ENCODE assay signal across 30 cellular contexts in genomic region chr11:13386567-13386966, GRCh38.
DNase-seq lines count a peak whose midpoint lies in the region; ATAC-seq and TF ChIP-seq lines count a peak whose summit lies in the region.
"Had no signal": no experiment of that assay in that cellular context is flagged by ENCODE, and none has a peak within 500 bp of the region (broad histone marks: within the 10 kb centered on the region; RNA-seq: fewer than 3 reads in every experiment).

No MANE protein-coding gene starts in this region.

- peaks cover 0 to 8% (median 3%) of the 10 kb centered on the region in 4 donors for H3K4me1 ChIP-seq in esophagus muscularis mucosa
- H3K4me1 ChIP-seq: upper lobe of right lung had no signal

- intact Hi-C loops in activated CD4-positive, alpha-beta T cell treated with anti-CD3 and anti-CD28 coated beads, Interleukin-2, amount 10 ng/mL, durations not matched to agents 24 days and 14 days (cut with micrococcal nuclease): no loop called here
- intact Hi-C loops in activated T-helper 1 cell treated with anti-CD3 and anti-CD28 coated beads, Interleukin-12 subunit alpha, Interleukin-12 subunit beta, Interleukin-2, Interleukin-4 antibody, amounts not matched to agents 30 ng/mL and 10 ng/mL and 1 ng/mL, durations not matched to agents 14 hours and 24 hours and 36 hours (cut with micrococcal nuclease): loop anchor here (2.0 kb wide), 1 partner anchor 42 kb away; no protein-coding TSS in a partner anchor
- intact Hi-C loops in esophagus muscularis mucosa (cut with DNase I): loop anchor here (5.0 kb wide), 1 partner anchor 76 kb away; the partner anchor contains the start of gene BTBD10

- no peaks in the 10 kb centered on the region for H3K9me3 Mint-ChIP-seq in activated CD4-positive, alpha-beta T cell treated with anti-CD3 and anti-CD28 coated beads, Interleukin-2, amount 10 ng/mL, durations not matched to agents 24 days and 14 days
- H3K9me3 Mint-ChIP-seq in chondrocyte (ENCODE audit: low read depth): no peaks in the 10 kb centered on the region
- H3K9me3 Mint-ChIP-seq in stimulated activated effector memory CD8-positive, alpha-beta T cell treated with anti-CD3 and anti-CD28 coated beads, Interleukin-12 subunit alpha, Interleukin-12 subunit beta, amount 100 ng/mL, for 72 hours: no peaks in the 10 kb centered on the region
- no peaks in the 10 kb centered on the region for H3K9me3 Mint-ChIP-seq in activated T-helper 1 cell treated with anti-CD3 and anti-CD28 coated beads, Interleukin-12 subunit alpha, Interleukin-12 subunit beta, Interleukin-2, Interleukin-4 antibody, amounts not matched to agents 30 ng/mL and 10 ng/mL and 1 ng/mL, durations not matched to agents 14 hours and 24 hours and 36 hours
- H3K9me3 Mint-ChIP-seq: activated naive CD8-positive, alpha-beta T cell treated with anti-CD3 and anti-CD28 coated beads, Interleukin-2, amount 10 ng/mL, durations not matched to agents 7 days and 5 days; nephron progenitor cell; T-cell had no signal

- whole genome bisulfite sequencing in esophagus muscularis mucosa: 92% methylated on average over 2 of the region's 2 CpGs

- no peaks in the 10 kb centered on the region for H3K27me3 Mint-ChIP-seq in activated CD4-positive, alpha-beta T cell treated with anti-CD3 and anti-CD28 coated beads, Interleukin-2, amount 10 ng/mL, durations not matched to agents 24 days and 14 days
- H3K27me3 Mint-ChIP-seq in chondrocyte (ENCODE audit: low read depth): no peaks in the 10 kb centered on the region
- no peaks in the 10 kb centered on the region for H3K27me3 Mint-ChIP-seq in activated T-helper 1 cell treated with anti-CD3 and anti-CD28 coated beads, Interleukin-12 subunit alpha, Interleukin-12 subunit beta, Interleukin-2, Interleukin-4 antibody, amounts not matched to agents 30 ng/mL and 10 ng/mL and 1 ng/mL, durations not matched to agents 14 hours and 24 hours and 36 hours (ENCODE audit: insufficient read depth)
- H3K27me3 Mint-ChIP-seq: activated naive CD8-positive, alpha-beta T cell treated with anti-CD3 and anti-CD28 coated beads, Interleukin-2, amount 10 ng/mL, durations not matched to agents 7 days and 5 days; T-cell had no signal

- H3K27ac Mint-ChIP-seq in activated CD4-positive, alpha-beta T cell treated with anti-CD3 and anti-CD28 coated beads, Interleukin-2, amount 10 ng/mL, durations not matched to agents 24 days and 14 days: no peak overlapping the region
- peak overlapping the region; percentile 55 for H3K27ac Mint-ChIP-seq in chondrocyte (ENCODE audit: unreplicated experiment)
- H3K27ac Mint-ChIP-seq in stimulated activated effector memory CD8-positive, alpha-beta T cell treated with anti-CD3 and anti-CD28 coated beads, Interleukin-12 subunit alpha, Interleukin-12 subunit beta, amount 100 ng/mL, for 72 hours: peak overlapping the region; percentile 85
- H3K27ac Mint-ChIP-seq in activated T-helper 1 cell treated with anti-CD3 and anti-CD28 coated beads, Interleukin-12 subunit alpha, Interleukin-12 subunit beta, Interleukin-2, Interleukin-4 antibody, amounts not matched to agents 30 ng/mL and 10 ng/mL and 1 ng/mL, durations not matched to agents 14 hours and 24 hours and 36 hours: no peak overlapping the region
- H3K27ac Mint-ChIP-seq: activated naive CD8-positive, alpha-beta T cell treated with anti-CD3 and anti-CD28 coated beads, Interleukin-2, amount 10 ng/mL, durations not matched to agents 7 days and 5 days; nephron progenitor cell had no signal

- TF ChIP-seq CTCF in chondrocyte (IDR thresholded peaks at IDR 0.05) (no peak), esophagus muscularis mucosa (IDR thresholded peaks at IDR 0.05) (no peak)

- no peak for TF ChIP-seq POLR2A in esophagus muscularis mucosa (IDR thresholded peaks at IDR 0.05; ENCODE audit: low read depth)

- H3K4me3 Mint-ChIP-seq in activated CD4-positive, alpha-beta T cell treated with anti-CD3 and anti-CD28 coated beads, Interleukin-2, amount 10 ng/mL, durations not matched to agents 24 days and 14 days: no peak overlapping the region
- no peak overlapping the region for H3K4me3 Mint-ChIP-seq in chondrocyte (ENCODE audit: unreplicated experiment)
- H3K4me3 Mint-ChIP-seq in stimulated activated effector memory CD8-positive, alpha-beta T cell treated with anti-CD3 and anti-CD28 coated beads, Interleukin-12 subunit alpha, Interleukin-12 subunit beta, amount 100 ng/mL, for 72 hours: no peak overlapping the region
- no peak overlapping the region for H3K4me3 Mint-ChIP-seq in activated T-helper 1 cell treated with anti-CD3 and anti-CD28 coated beads, Interleukin-12 subunit alpha, Interleukin-12 subunit beta, Interleukin-2, Interleukin-4 antibody, amounts not matched to agents 30 ng/mL and 10 ng/mL and 1 ng/mL, durations not matched to agents 14 hours and 24 hours and 36 hours
- H3K4me3 Mint-ChIP-seq: activated naive CD8-positive, alpha-beta T cell treated with anti-CD3 and anti-CD28 coated beads, Interleukin-2, amount 10 ng/mL, durations not matched to agents 7 days and 5 days; nephron progenitor cell; T-cell had no signal

- TF ChIP-seq EP300 in esophagus muscularis mucosa (IDR thresholded peaks at IDR 0.05): no peak

- no peaks in the 10 kb centered on the region for H3K9me3 ChIP-seq in esophagus muscularis mucosa
- H3K9me3 ChIP-seq: heart right ventricle, left ventricle myocardium inferior, upper lobe of right lung had no signal

- ATAC-seq in stimulated activated effector memory CD8-positive, alpha-beta T cell treated with anti-CD3 and anti-CD28 coated beads, Interleukin-12 subunit alpha, Interleukin-12 subunit beta, amount 100 ng/mL, for 72 hours: no peak
- ATAC-seq: heart right ventricle, Panc1, sciatic nerve, T-cell, upper lobe of right lung had no signal

- H3K36me3 ChIP-seq in esophagus muscularis mucosa: peaks cover 21 to 88% (median 73%) of the 10 kb centered on the region in 4 donors

- peaks cover 49% of the 10 kb centered on the region for H3K36me3 Mint-ChIP-seq in activated CD4-positive, alpha-beta T cell treated with anti-CD3 and anti-CD28 coated beads, Interleukin-2, amount 10 ng/mL, durations not matched to agents 24 days and 14 days (ENCODE audit: low read depth)
- peaks cover 24% of the 10 kb centered on the region for H3K36me3 Mint-ChIP-seq in chondrocyte (ENCODE audit: low read depth)
- peaks cover 91% of the 10 kb centered on the region for H3K36me3 Mint-ChIP-seq in stimulated activated effector memory CD8-positive, alpha-beta T cell treated with anti-CD3 and anti-CD28 coated beads, Interleukin-12 subunit alpha, Interleukin-12 subunit beta, amount 100 ng/mL, for 72 hours
- peaks cover 41% of the 10 kb centered on the region for H3K36me3 Mint-ChIP-seq in activated T-helper 1 cell treated with anti-CD3 and anti-CD28 coated beads, Interleukin-12 subunit alpha, Interleukin-12 subunit beta, Interleukin-2, Interleukin-4 antibody, amounts not matched to agents 30 ng/mL and 10 ng/mL and 1 ng/mL, durations not matched to agents 14 hours and 24 hours and 36 hours (ENCODE audit: low read depth)

- DNase-seq in activated CD4-positive, alpha-beta T cell treated with anti-CD3 and anti-CD28 coated beads, Interleukin-2, amount 10 ng/mL, durations not matched to agents 24 days and 14 days: peak; percentile 49
- DNase-seq in activated CD4-positive, alpha-beta T cell treated with anti-CD3 and anti-CD28 coated beads for 1 hour: no peak
- DNase-seq in DMS53 treated with DMSO at 0.1 percent for 48 hours (lab: John Stamatoyannopoulos, UW; ENCODE audit: unreplicated experiment) (peak; percentile 87), chondrocyte (ENCODE audit: low spot score) (no peak), esophagus muscularis mucosa (ENCODE audit: extremely low spot score) (no peak)
- no peak for DNase-seq in stimulated activated effector memory CD8-positive, alpha-beta T cell treated with anti-CD3 and anti-CD28 coated beads, Interleukin-12 subunit alpha, Interleukin-12 subunit beta, amount 100 ng/mL, for 72 hours (ENCODE audit: low spot score in 2 of 2)
- DNase-seq in activated T-helper 1 cell treated with anti-CD3 and anti-CD28 coated beads, Interleukin-12 subunit alpha, Interleukin-12 subunit beta, Interleukin-2, Interleukin-4 antibody, amounts not matched to agents 30 ng/mL and 10 ng/mL and 1 ng/mL, durations not matched to agents 14 hours and 24 hours and 36 hours (ENCODE audit: low spot score): no peak
- DNase-seq: activated CD4-positive, CD25-positive, alpha-beta regulatory T cell treated with anti-CD3 and anti-CD28 coated beads, Interleukin-2, amount 50 U/mL, for 72 hours; activated CD8-positive, alpha-beta memory T cell treated with anti-CD3 and anti-CD28 coated beads for 24 hours; activated naive CD8-positive, alpha-beta T cell treated with anti-CD3 and anti-CD28 coated beads, Interleukin-2, amount 10 ng/mL, durations not matched to agents 7 days and 5 days; C1 segment of cervical spinal cord; cerebellar nuclear complex; DMS 273 treated with DMSO at 0.1 percent for 48 hours; effector CD4-positive, alpha-beta T cell; foreskin fibroblast; GF-D8; heart right ventricle; left ventricle myocardium inferior; midbrain; NCI-H1105; NCI-H2171 treated with DMSO at 0.1 percent for 48 hours; nephron progenitor cell; NK-92 treated with Interleukin-12 subunit alpha and Interleukin-12 subunit beta, amount 100 ng/mL, for 24 hours; posterior cingulate gyrus; SIG-M5; stimulated activated CD4-positive, alpha-beta T cell treated with anti-CD3 and anti-CD28 coated beads, Interleukin-15, amount 100 ng/mL, for 24 hours; T-cell; upper lobe of right lung had no signal

- no peaks in the 10 kb centered on the region for H3K27me3 ChIP-seq in esophagus muscularis mucosa
- H3K27me3 ChIP-seq: heart right ventricle, upper lobe of right lung had no signal

- no peaks in the 10 kb centered on the region for H3K4me1 Mint-ChIP-seq in activated CD4-positive, alpha-beta T cell treated with anti-CD3 and anti-CD28 coated beads, Interleukin-2, amount 10 ng/mL, durations not matched to agents 24 days and 14 days
- H3K4me1 Mint-ChIP-seq in chondrocyte (ENCODE audit: low read depth): peaks cover 29% of the 10 kb centered on the region
- H3K4me1 Mint-ChIP-seq in stimulated activated effector memory CD8-positive, alpha-beta T cell treated with anti-CD3 and anti-CD28 coated beads, Interleukin-12 subunit alpha, Interleukin-12 subunit beta, amount 100 ng/mL, for 72 hours: no peaks in the 10 kb centered on the region
- H3K4me1 Mint-ChIP-seq in activated T-helper 1 cell treated with anti-CD3 and anti-CD28 coated beads, Interleukin-12 subunit alpha, Interleukin-12 subunit beta, Interleukin-2, Interleukin-4 antibody, amounts not matched to agents 30 ng/mL and 10 ng/mL and 1 ng/mL, durations not matched to agents 14 hours and 24 hours and 36 hours (ENCODE audit: low read depth): no peaks in the 10 kb centered on the region
- H3K4me1 Mint-ChIP-seq: activated naive CD8-positive, alpha-beta T cell treated with anti-CD3 and anti-CD28 coated beads, Interleukin-2, amount 10 ng/mL, durations not matched to agents 7 days and 5 days; nephron progenitor cell had no signal

- H3K27ac ChIP-seq in esophagus muscularis mucosa (replicated peaks in 1 of 4): no peak overlapping the region
- H3K27ac ChIP-seq: heart right ventricle, left ventricle myocardium inferior, upper lobe of right lung had no signal

- H3K4me3 ChIP-seq in esophagus muscularis mucosa: no peak overlapping the region
- H3K4me3 ChIP-seq: heart right ventricle, left ventricle myocardium inferior, upper lobe of right lung had no signal

Comparison
In these comparisons a context has a peak if more than half of its experiments do, and no peak if none do; other contexts are left out.
1. DNase-seq: peak in activated CD4-positive, alpha-beta T cell treated with anti-CD3 and anti-CD28 coated beads, Interleukin-2, amount 10 ng/mL, durations not matched to agents 24 days and 14 days (single experiment) and DMS53 treated with DMSO at 0.1 percent for 48 hours (single experiment); none in activated CD4-positive, alpha-beta T cell treated with anti-CD3 and anti-CD28 coated beads for 1 hour (single experiment), chondrocyte (single experiment), stimulated activated effector memory CD8-positive, alpha-beta T cell treated with anti-CD3 and anti-CD28 coated beads, Interleukin-12 subunit alpha, Interleukin-12 subunit beta, amount 100 ng/mL, for 72 hours (0 of 2), activated T-helper 1 cell treated with anti-CD3 and anti-CD28 coated beads, Interleukin-12 subunit alpha, Interleukin-12 subunit beta, Interleukin-2, Interleukin-4 antibody, amounts not matched to agents 30 ng/mL and 10 ng/mL and 1 ng/mL, durations not matched to agents 14 hours and 24 hours and 36 hours (single experiment) and esophagus muscularis mucosa (single experiment).
2. H3K27ac Mint-ChIP-seq: peak in chondrocyte (single experiment) and stimulated activated effector memory CD8-positive, alpha-beta T cell treated with anti-CD3 and anti-CD28 coated beads, Interleukin-12 subunit alpha, Interleukin-12 subunit beta, amount 100 ng/mL, for 72 hours (single experiment); none in activated CD4-positive, alpha-beta T cell treated with anti-CD3 and anti-CD28 coated beads, Interleukin-2, amount 10 ng/mL, durations not matched to agents 24 days and 14 days (single experiment) and activated T-helper 1 cell treated with anti-CD3 and anti-CD28 coated beads, Interleukin-12 subunit alpha, Interleukin-12 subunit beta, Interleukin-2, Interleukin-4 antibody, amounts not matched to agents 30 ng/mL and 10 ng/mL and 1 ng/mL, durations not matched to agents 14 hours and 24 hours and 36 hours (single experiment).